ENCODE assay signal across 27 cellular contexts in the genomic region with DNA sequence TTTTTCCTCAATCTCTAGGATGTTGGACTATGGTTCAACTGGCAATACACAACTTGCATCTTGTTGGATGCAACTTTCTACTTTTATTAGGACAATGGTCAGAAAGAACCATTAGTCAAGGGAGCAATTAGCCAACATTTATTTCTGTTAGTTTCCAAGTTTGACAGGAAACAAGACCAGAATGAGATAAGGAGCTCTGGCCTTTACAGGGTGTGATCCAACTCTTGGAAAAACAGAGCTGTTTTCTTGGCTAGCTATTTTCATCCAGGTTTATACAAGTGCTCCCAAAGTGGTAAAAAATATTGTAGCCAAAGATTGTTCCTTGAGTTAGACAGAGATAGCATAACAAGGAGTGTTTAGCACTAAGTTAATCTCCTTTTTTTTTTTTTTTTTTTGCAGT.
"Had no signal": no experiment of that assay in that cellular context is flagged by ENCODE, and none has a peak within 500 bp of the region (broad histone marks: within the 10 kb centered on the region; RNA-seq: fewer than 3 reads in every experiment).

No MANE protein-coding gene starts in this region.

- H3K27ac ChIP-seq: colonic mucosa, epithelial cell of prostate, ovary, psoas muscle, right lobe of liver, thoracic aorta, tibial nerve, upper lobe of left lung, uterus had no signal

- H3K27me3 ChIP-seq: colonic mucosa, ovary, right lobe of liver, tibial nerve, uterus had no signal

- H3K9me3 ChIP-seq: colonic mucosa, heart right ventricle, ovary, psoas muscle, right lobe of liver, thoracic aorta, tibial nerve, upper lobe of left lung, uterus had no signal

- H3K4me3 ChIP-seq: colonic mucosa, heart right ventricle, lung, ovary, psoas muscle, right lobe of liver, thoracic aorta, tibial nerve, upper lobe of left lung, uterus had no signal

- H3K36me3 ChIP-seq: colonic mucosa, heart right ventricle, ovary, right lobe of liver, thoracic aorta, tibial nerve, upper lobe of left lung, uterus had no signal

- H3K4me1 ChIP-seq: colonic mucosa, psoas muscle, right lobe of liver, uterus had no signal

- DNase-seq: colonic mucosa; foreskin melanocyte; glutamatergic neuron; heart right ventricle; hypothalamus; immature natural killer cell; islet precursor cell; kidney glomerular epithelial cell; left colon; left ventricle myocardium superior; natural killer cell; occipital lobe; ovary; posterior cingulate gyrus; psoas muscle; retina; right lobe of liver; small intestine; stimulated activated CD4-positive, alpha-beta T cell treated with anti-CD3 and anti-CD28 coated beads, Interleukin-15, amount 100 ng/mL, for 24 hours; stimulated activated CD4-positive, alpha-beta T cell treated with anti-CD3 and anti-CD28 coated beads, Interleukin-2, amount 100 ng/mL, for 48 hours; stimulated activated naive B cell treated with anti-CD40 and anti-IgM and Interleukin-4, amounts not matched to agents 10 μg/mL and 1 μg/mL and 100 μg/mL, for 72 hours; upper lobe of left lung; uterus had no signal
